ENCODE assay signal across 13 cellular contexts in genomic region chr10:49649294-49649693, GRCh38. TPM values are rescaled to one million over a fixed set of nuclear protein-coding genes. Genes with fewer than 3 reads are reported as not detected.
A peak's percentile ranks its signal among the peaks of the same experiment; 100 is the strongest.
DNase-seq lines count a peak whose midpoint lies in the region; ATAC-seq and TF ChIP-seq lines count a peak whose summit lies in the region.
"Had no signal": no experiment of that assay in that cellular context is flagged by ENCODE, and none has a peak within 500 bp of the region (broad histone marks: within the 10 kb centered on the region; RNA-seq: fewer than 3 reads in every experiment).

No MANE protein-coding gene starts in this region.

- H3K27ac ChIP-seq in BLaER1 (peak overlapping the region; percentile 96), heart right ventricle (no peak overlapping the region)
- H3K27ac ChIP-seq: epithelial cell of prostate, psoas muscle had no signal

- intact Hi-C loops in heart right ventricle (cut with DNase I) = no loop called here

- peaks cover 52% of the 10 kb centered on the region for H3K27me3 Mint-ChIP-seq in T-helper 17 cell

- H3K9me3 ChIP-seq in BLaER1 = no peaks in the 10 kb centered on the region
- H3K9me3 ChIP-seq in T-helper 17 cell (ENCODE audit: control insufficient read depth, low read length, poor library complexity, severe bottlenecking) = no peaks in the 10 kb centered on the region
- H3K9me3 ChIP-seq in heart right ventricle = no peaks in the 10 kb centered on the region
- H3K9me3 ChIP-seq: psoas muscle had no signal

- 15 to 16% methylated on average over 17 of the region's 17 CpGs for WGBS in heart right ventricle, 2 donors

- peaks cover 11% of the 10 kb centered on the region for H3K4me1 Mint-ChIP-seq in T-helper 17 cell

- ATAC-seq in GM21515 (IDR thresholded peaks at IDR 0.05; ENCODE audit: unreplicated experiment) (peak; percentile 52), T-helper 17 cell (peak; percentile 30), HG03108 (IDR thresholded peaks at IDR 0.05; ENCODE audit: unreplicated experiment) (no peak), heart right ventricle (no peak)
- ATAC-seq: CD8-positive, alpha-beta T cell; psoas muscle had no signal

- no peak for TF ChIP-seq CTCF in heart right ventricle (IDR thresholded peaks at IDR 0.05)

- H3K4me3 ChIP-seq in BLaER1 = peak overlapping the region; percentile 28
- H3K4me3 ChIP-seq in heart right ventricle = no peak overlapping the region
- H3K4me3 ChIP-seq: psoas muscle had no signal

- H3K4me2 ChIP-seq in BLaER1 = peak overlapping the region; percentile 87

- H4K20me1 ChIP-seq in BLaER1 = no peaks in the 10 kb centered on the region

- DNase-seq in T-helper 17 cell (no peak), iPS-NIHi11 (ENCODE audit: low spot score) (peak; percentile 61), AML-193 (lab: John Stamatoyannopoulos, UW) (no peak), KG1 (lab: John Stamatoyannopoulos, UW) (no peak), heart right ventricle (no peak)
- DNase-seq: NCI-H345, psoas muscle had no signal

- H3K4me3 Mint-ChIP-seq in T-helper 17 cell = no peak overlapping the region
- H3K4me3 Mint-ChIP-seq: CD8-positive, alpha-beta T cell had no signal

- peaks cover 100% of the 10 kb centered on the region for H3K4me1 ChIP-seq in BLaER1
- H3K4me1 ChIP-seq in heart right ventricle = no peaks in the 10 kb centered on the region
- H3K4me1 ChIP-seq: psoas muscle had no signal

- H3K36me3 Mint-ChIP-seq in T-helper 17 cell (ENCODE audit: low read depth) = no peaks in the 10 kb centered on the region
- H3K36me3 Mint-ChIP-seq: CD8-positive, alpha-beta T cell had no signal

- no peaks in the 10 kb centered on the region for H3K27me3 ChIP-seq in BLaER1
- H3K27me3 ChIP-seq in heart right ventricle = peaks cover 0 to 79% (median 29%) of the 10 kb centered on the region in 7 donors

- no peak overlapping the region for H3K27ac Mint-ChIP-seq in T-helper 17 cell
- H3K27ac Mint-ChIP-seq: CD8-positive, alpha-beta T cell had no signal

- H3K36me3 ChIP-seq in BLaER1 = no peaks in the 10 kb centered on the region
- H3K36me3 ChIP-seq in heart right ventricle = no peaks in the 10 kb centered on the region

- H3K9ac ChIP-seq in BLaER1 = peak overlapping the region; percentile 69; the same call in 1 of the 2 replicates

RNA-seq across cellular contexts. Expression of gene C10orf53, which starts 30.2 kb away (rescaled TPM):
- total RNA-seq in T-helper 17 cell = not detected
- total RNA-seq in heart right ventricle = not detected
- not detected for polyA plus RNA-seq in heart right ventricle
- total RNA-seq: CD8-positive, alpha-beta T cell; psoas muscle; T-helper 1 cell treated with Interleukin-12 subunit alpha and Interleukin-12 subunit beta and Interleukin-4 antibody, amounts not matched to agents 30 ng/mL and 1 ng/mL, for 36 hours had no signal
- polyA plus RNA-seq: psoas muscle had no signal

RNA-seq across cellular contexts. Expression of gene CHAT, which starts 35.5 kb away (rescaled TPM):
- total RNA-seq in T-helper 17 cell = not detected
- total RNA-seq in heart right ventricle = not detected
- not detected for polyA plus RNA-seq in heart right ventricle
- total RNA-seq: CD8-positive, alpha-beta T cell; psoas muscle; T-helper 1 cell treated with Interleukin-12 subunit alpha and Interleukin-12 subunit beta and Interleukin-4 antibody, amounts not matched to agents 30 ng/mL and 1 ng/mL, for 36 hours had no signal
- polyA plus RNA-seq: psoas muscle had no signal

RNA-seq across cellular contexts. Expression of gene SLC18A3, which starts 39.2 kb away (rescaled TPM):
- not detected for total RNA-seq in T-helper 17 cell
- not detected for total RNA-seq in heart right ventricle
- polyA plus RNA-seq in heart right ventricle = not detected
- total RNA-seq: CD8-positive, alpha-beta T cell; psoas muscle; T-helper 1 cell treated with Interleukin-12 subunit alpha and Interleukin-12 subunit beta and Interleukin-4 antibody, amounts not matched to agents 30 ng/mL and 1 ng/mL, for 36 hours had no signal
- polyA plus RNA-seq: psoas muscle had no signal

Comparison
In these comparisons a context has a peak if more than half of its experiments do, and no peak if none do; other contexts are left out.
1. ATAC-seq: peak in GM21515 (single experiment) and T-helper 17 cell (single experiment); none in HG03108 (single experiment) and heart right ventricle (0 of 8).